ENCODE assay signal across 13 cellular contexts in genomic region chr20:51731771-51732453, GRCh38. TPM values are rescaled to one million over a fixed set of nuclear protein-coding genes. Genes with fewer than 3 reads are reported as not detected.
DNase-seq lines count a peak whose midpoint lies in the region; ATAC-seq and TF ChIP-seq lines count a peak whose summit lies in the region.
"Had no signal": no experiment of that assay in that cellular context is flagged by ENCODE, and none has a peak within 500 bp of the region (broad histone marks: within the 10 kb centered on the region; RNA-seq: fewer than 3 reads in every experiment).

No MANE protein-coding gene starts in this region.

- H3K27me3 ChIP-seq in ascending aorta (no peaks in the 10 kb centered on the region), MM.1S (replicated peaks; ENCODE audit: insufficient read depth, low read length) (no peaks in the 10 kb centered on the region)

- peaks cover 9% of the 10 kb centered on the region for H3K4me1 Mint-ChIP-seq in stimulated activated naive CD8-positive, alpha-beta T cell treated with anti-CD3 and anti-CD28 coated beads, Interleukin-15, Interleukin-2, amounts not matched to agents 100 ng/mL and 50 ng/mL, for 24 hours (ENCODE audit: low read depth)

- H3K36me3 ChIP-seq in ascending aorta, result no peaks in the 10 kb centered on the region
- H3K36me3 ChIP-seq in MM.1S (replicated peaks; ENCODE audit: insufficient read depth, low read length), result no peaks in the 10 kb centered on the region

- peak overlapping the region; percentile 67 for H3K4me3 Mint-ChIP-seq in stimulated activated naive CD8-positive, alpha-beta T cell treated with anti-CD3 and anti-CD28 coated beads, Interleukin-15, Interleukin-2, amounts not matched to agents 100 ng/mL and 50 ng/mL, for 24 hours
- H3K4me3 Mint-ChIP-seq: natural killer cell treated with Interleukin-12 subunit alpha and Interleukin-12 subunit beta and Interleukin-15 and Interleukin-18, amount 100 ng/mL, for 72 hours had no signal

- H3K9ac ChIP-seq in MM.1S (ENCODE audit: low read length), result no peak overlapping the region

- H3K27ac ChIP-seq in ascending aorta (peak overlapping the region; percentile 34 to 66), MM.1S (ENCODE audit: low read length) (no peak overlapping the region)

- no peaks in the 10 kb centered on the region for H3K36me3 Mint-ChIP-seq in stimulated activated naive CD8-positive, alpha-beta T cell treated with anti-CD3 and anti-CD28 coated beads, Interleukin-15, Interleukin-2, amounts not matched to agents 100 ng/mL and 50 ng/mL, for 24 hours (ENCODE audit: low read depth)
- H3K36me3 Mint-ChIP-seq: natural killer cell treated with Interleukin-12 subunit alpha and Interleukin-12 subunit beta and Interleukin-15 and Interleukin-18, amount 100 ng/mL, for 72 hours had no signal

- no peaks in the 10 kb centered on the region for H4K20me1 ChIP-seq in MM.1S (ENCODE audit: insufficient read depth, low read length)

- no peak overlapping the region for H3K4me2 ChIP-seq in MM.1S (ENCODE audit: low read depth, low read length)

- H3K9me3 Mint-ChIP-seq in stimulated activated naive CD8-positive, alpha-beta T cell treated with anti-CD3 and anti-CD28 coated beads, Interleukin-15, Interleukin-2, amounts not matched to agents 100 ng/mL and 50 ng/mL, for 24 hours, result no peaks in the 10 kb centered on the region
- H3K9me3 Mint-ChIP-seq: natural killer cell treated with Interleukin-12 subunit alpha and Interleukin-12 subunit beta and Interleukin-15 and Interleukin-18, amount 100 ng/mL, for 72 hours had no signal

- no peak for ATAC-seq in HG03342 (IDR thresholded peaks at IDR 0.05; ENCODE audit: unreplicated experiment)
- no peak for ATAC-seq in GM18868 (IDR thresholded peaks at IDR 0.05; ENCODE audit: unreplicated experiment)
- ATAC-seq: HCT116; natural killer cell treated with Interleukin-12 subunit alpha and Interleukin-12 subunit beta and Interleukin-15 and Interleukin-18, amount 100 ng/mL, for 72 hours; Panc1 had no signal

- intact Hi-C loops in ascending aorta (cut with DNase I), result loop anchor here (5.0 kb wide), 1 partner anchor 35 kb away; the partner anchor contains the start of gene ATP9A

- H2AFZ ChIP-seq in MM.1S (ENCODE audit: low read length), result no peak overlapping the region

- H3K9me2 ChIP-seq in MM.1S (replicated peaks; ENCODE audit: insufficient read depth, low read length), result no peaks in the 10 kb centered on the region

- TF ChIP-seq CTCF in ascending aorta (IDR thresholded peaks at IDR 0.05) (no peak), MM.1S (IDR thresholded peaks at IDR 0.05; ENCODE audit: low read length) (no peak)

- peak overlapping the region in 1 of 2 donors; percentile 33 for H3K4me3 ChIP-seq in ascending aorta
- H3K4me3 ChIP-seq in MM.1S (ENCODE audit: low read length), result no peak overlapping the region

- H3K27me3 Mint-ChIP-seq in stimulated activated naive CD8-positive, alpha-beta T cell treated with anti-CD3 and anti-CD28 coated beads, Interleukin-15, Interleukin-2, amounts not matched to agents 100 ng/mL and 50 ng/mL, for 24 hours, result peaks cover 5% of the 10 kb centered on the region
- H3K27me3 Mint-ChIP-seq: natural killer cell treated with Interleukin-12 subunit alpha and Interleukin-12 subunit beta and Interleukin-15 and Interleukin-18, amount 100 ng/mL, for 72 hours had no signal

- peak; percentile 89 for DNase-seq in NCI-H2171 treated with DMSO at 0.1 percent for 48 hours (lab: John Stamatoyannopoulos, UW)
- no peak for DNase-seq in ascending aorta (ENCODE audit: low spot score in 2 of 2)
- DNase-seq in left kidney (ENCODE audit: low read depth, low spot score), result peak; percentile 28
- no peak for DNase-seq in MM.1S
- DNase-seq: activated CD4-positive, alpha-beta T cell treated with anti-CD3 and anti-CD28 coated beads for 4 hours; EL; NCI-H146 had no signal

- H3K4me1 ChIP-seq in ascending aorta (peaks cover 3 to 5% of the 10 kb centered on the region in 2 donors), MM.1S (ENCODE audit: low read length) (no peaks in the 10 kb centered on the region)

- H3K79me2 ChIP-seq in MM.1S (ENCODE audit: low read length), result no peaks in the 10 kb centered on the region

- H3K9me3 ChIP-seq in ascending aorta, result no peaks in the 10 kb centered on the region
- H3K9me3 ChIP-seq in MM.1S (replicated peaks; ENCODE audit: insufficient read depth, low read length), result no peaks in the 10 kb centered on the region

- H3F3A ChIP-seq in MM.1S (ENCODE audit: insufficient read depth, low read length), result no peaks in the 10 kb centered on the region

- peak overlapping the region; percentile 81 for H3K27ac Mint-ChIP-seq in stimulated activated naive CD8-positive, alpha-beta T cell treated with anti-CD3 and anti-CD28 coated beads, Interleukin-15, Interleukin-2, amounts not matched to agents 100 ng/mL and 50 ng/mL, for 24 hours

RNA-seq across cellular contexts. Expression of gene ATP9A, which starts 36.3 kb away (rescaled TPM):
- total RNA-seq in ascending aorta, result 14.5 TPM

Comparison
In these comparisons a context has a peak if more than half of its experiments do, and no peak if none do; other contexts are left out.
1. DNase-seq: peak in NCI-H2171 treated with DMSO at 0.1 percent for 48 hours (single experiment) and left kidney (single experiment); none in ascending aorta (0 of 2) and MM.1S (single experiment).